In the genomic region with DNA sequence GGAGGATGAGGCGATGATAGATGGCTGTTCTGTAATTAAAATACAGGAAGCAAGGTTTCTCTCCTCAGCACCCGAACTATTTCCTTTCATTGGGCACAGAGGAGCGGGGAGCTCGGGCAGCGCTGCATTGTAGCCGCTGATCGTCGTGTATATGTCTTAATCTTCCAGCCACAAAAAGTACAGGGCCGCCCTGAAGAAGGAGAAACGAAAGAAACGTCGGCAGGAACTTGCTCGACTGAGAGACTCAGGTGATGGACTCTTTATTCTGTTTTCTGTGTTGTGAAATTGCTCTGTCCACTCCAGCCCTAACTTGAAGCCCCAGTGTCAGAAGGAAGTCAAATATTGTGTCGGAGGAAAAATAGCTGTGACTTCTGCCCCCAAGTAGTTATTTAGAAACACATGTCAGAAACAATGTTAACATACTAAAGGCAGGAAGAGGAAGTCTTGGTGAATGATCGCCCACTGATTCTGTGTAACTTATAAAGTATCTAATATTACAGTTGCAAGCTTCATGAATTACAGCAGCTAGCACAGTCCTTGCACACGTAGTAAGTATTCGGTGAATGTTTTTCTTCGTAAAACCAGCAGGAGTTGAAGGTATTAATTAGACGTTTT, we compare ENCODE assay signal across 8 cellular contexts. TPM values are rescaled to one million over a fixed set of nuclear protein-coding genes. Genes with fewer than 3 reads are reported as not detected.
DNase-seq lines count a peak whose midpoint lies in the region; ATAC-seq and TF ChIP-seq lines count a peak whose summit lies in the region.

No MANE protein-coding gene starts in this region.

- DNase-seq in Peyer's patch (no peak), fibroblast of the aortic adventitia (ENCODE audit: low read depth) (peak; percentile 25), prostate gland (ENCODE audit: low spot score) (no peak), NCI-H1105 treated with DMSO at 0.1 percent for 48 hours (lab: John Stamatoyannopoulos, UW) (no peak), SW 1271 (lab: John Stamatoyannopoulos, UW) (no peak), NCI-H748 (lab: John Stamatoyannopoulos, UW; ENCODE audit: unreplicated experiment) (no peak)

- under 1% methylated on average over 19 of the region's 19 CpGs for WGBS in prostate gland

- TF ChIP-seq CTCF in Peyer's patch (IDR thresholded peaks at IDR 0.05) (no peak), fibroblast of the aortic adventitia (IDR thresholded peaks at IDR 0.05; ENCODE audit: insufficient read depth, low read length) (no peak), prostate gland (IDR thresholded peaks at IDR 0.05) (no peak)

- peak; percentile 8 for ATAC-seq in GM18858 (IDR thresholded peaks at IDR 0.05; ENCODE audit: unreplicated experiment)
- peak; percentile 20 for ATAC-seq in HG02884 (IDR thresholded peaks at IDR 0.05; ENCODE audit: unreplicated experiment)

- H3K4me3 ChIP-seq in Peyer's patch (peak overlapping the region; percentile 62 to 96 (median 72)), fibroblast of the aortic adventitia (ENCODE audit: low read depth, low read length) (peak overlapping the region; percentile 98), prostate gland (peak overlapping the region; percentile 47 to 48)

- H3K4me1 ChIP-seq in Peyer's patch (peaks cover 0 to 4% (median 0%) of the 10 kb centered on the region in 4 donors), prostate gland (replicated peaks) (no peaks in the 10 kb centered on the region)

- intact Hi-C loops in prostate gland (cut with DNase I) = no loop called here

- H3K9me3 ChIP-seq in Peyer's patch = no peaks in the 10 kb centered on the region
- no peaks in the 10 kb centered on the region for H3K9me3 ChIP-seq in prostate gland

- H3K27me3 ChIP-seq in Peyer's patch (no peaks in the 10 kb centered on the region), prostate gland (replicated peaks; ENCODE audit: insufficient read depth) (no peaks in the 10 kb centered on the region)

- no peaks in the 10 kb centered on the region for H3K36me3 ChIP-seq in Peyer's patch
- no peaks in the 10 kb centered on the region for H3K36me3 ChIP-seq in prostate gland

- TF ChIP-seq POLR2A in Peyer's patch (IDR thresholded peaks at IDR 0.05) (no peak), prostate gland (IDR thresholded peaks at IDR 0.05) (no peak)

- H3K27ac ChIP-seq in Peyer's patch = peak overlapping the region; percentile 87 to 98 (median 90)
- H3K27ac ChIP-seq in prostate gland = peak overlapping the region; percentile 79 to 80

RNA-seq across cellular contexts. Expression of gene ZRSR2, which starts 0.6 kb away (rescaled TPM):
- 10 to 100 TPM in 1 of 4 donors, 1 to 10 TPM in 3; 3.2 to 16.5 (median 5.8) TPM for total RNA-seq in Peyer's patch
- 3.4 and 6.0 TPM in 2 replicates for total RNA-seq in fibroblast of the aortic adventitia (ENCODE audit: low replicate concordance)
- total RNA-seq in prostate gland = 1 to 10 TPM; 2.9 to 6.2 TPM

RNA-seq across cellular contexts. Expression of gene CA5B, which starts 52.8 kb away (rescaled TPM):
- total RNA-seq in Peyer's patch (10 to 100 TPM in 3 of 4 donors, 1 to 10 TPM in 1; 7.4 to 21.7 (median 19.1) TPM), fibroblast of the aortic adventitia (ENCODE audit: low replicate concordance) (9.1 and 39.6 TPM in 2 replicates), prostate gland (10 to 100 TPM in 1 of 2 donors, 1 to 10 TPM in 1; 4.6 to 35.7 TPM)

Comparison
In these comparisons a context has a peak if more than half of its experiments do, and no peak if none do; other contexts are left out.
1. H3K4me3 ChIP-seq: peak in every context shown above with its lines; median percentile 98 in fibroblast of the aortic adventitia; 72 in Peyer's patch; 48 in prostate gland.